In genomic region chr20:24275946-24276705, GRCh38 we compare ENCODE assay signal across 18 cellular contexts.
"Had no signal": no experiment of that assay in that cellular context is flagged by ENCODE, and none has a peak within 500 bp of the region (broad histone marks: within the 10 kb centered on the region; RNA-seq: fewer than 3 reads in every experiment).

No MANE protein-coding gene starts in this region.

- H3K4me3 Mint-ChIP-seq: IgD-negative memory B cell had no signal

- H3K27ac ChIP-seq: HL-60, SJSA1, SK-N-MC had no signal

- DNase-seq: KBM-7, NCI-H1092 treated with DMSO at 0.1 percent for 48 hours, NCI-H1436, NCI-H187, NCI-H2029, NCI-H2081 treated with DMSO at 0.1 percent for 48 hours, NCI-H2227 treated with DMSO at 0.1 percent for 48 hours, NCI-H510A, NCI-H524 treated with DMSO at 0.1 percent for 48 hours, NCI-H69, NCI-H774, Right ventricle myocardium superior, RPMI8226, SIG-M5 had no signal

- H3K9me3 ChIP-seq: SJSA1 had no signal

- H3K4me3 ChIP-seq: SJSA1, SK-N-MC had no signal

- H3K36me3 ChIP-seq: SJSA1 had no signal

- H3K4me1 ChIP-seq: SJSA1 had no signal

- H3K27ac Mint-ChIP-seq: IgD-negative memory B cell had no signal

- H3K36me3 Mint-ChIP-seq: IgD-negative memory B cell had no signal

- H3K27me3 ChIP-seq: SJSA1 had no signal

- H3K4me1 Mint-ChIP-seq: IgD-negative memory B cell had no signal
